In genomic region chr7:14495633-14496032, GRCh38 we compare ENCODE assay signal across 37 cellular contexts.
"Had no signal": no experiment of that assay in that cellular context is flagged by ENCODE, and none has a peak within 500 bp of the region (broad histone marks: within the 10 kb centered on the region; RNA-seq: fewer than 3 reads in every experiment).

No MANE protein-coding gene starts in this region.

- H3K9me3 ChIP-seq: adrenal gland, body of pancreas, breast epithelium had no signal

- FAIRE-seq: astrocyte, TTC549 had no signal

- H3K36me3 Mint-ChIP-seq: activated CD4-positive, alpha-beta memory T cell treated with anti-CD3 and anti-CD28 coated beads for 36 hours; activated naive CD4-positive, alpha-beta T cell treated with anti-CD3 and anti-CD28 coated beads, Interleukin-2, amount 50 U/mL, for 72 hours; activated naive CD8-positive, alpha-beta T cell treated with anti-CD3 and anti-CD28 coated beads for 36 hours had no signal

- H3K4me3 Mint-ChIP-seq: activated B cell treated with CpG ODN at 0.5 μM for 24 hours; activated CD4-positive, alpha-beta memory T cell treated with anti-CD3 and anti-CD28 coated beads for 36 hours; activated CD4-positive, alpha-beta T cell treated with anti-CD3 and anti-CD28 coated beads, Interleukin-2, amount 10 ng/mL, durations not matched to agents 24 days and 14 days; activated CD8-positive, alpha-beta T cell treated with anti-CD3 and anti-CD28 coated beads for 36 hours; activated naive CD4-positive, alpha-beta T cell treated with anti-CD3 and anti-CD28 coated beads for 36 hours; activated naive CD8-positive, alpha-beta T cell treated with anti-CD3 and anti-CD28 coated beads for 36 hours; activated T-cell treated with anti-CD3 and anti-CD28 coated beads, Interleukin-2, amount 50 U/mL, for 4 hours; activated T-cell treated with anti-CD3 and anti-CD28 coated beads, Interleukin-2, amount 50 U/mL, for 72 hours; activated T-helper 1 cell treated with anti-CD3 and anti-CD28 coated beads, Interleukin-12 subunit alpha, Interleukin-12 subunit beta, Interleukin-2, Interleukin-4 antibody, amounts not matched to agents 30 ng/mL and 10 ng/mL and 1 ng/mL, durations not matched to agents 14 hours and 24 hours and 36 hours; activated T-helper 17 cell treated with anti-CD3 and anti-CD28 coated beads, Interleukin-2, amount 50 U/mL, for 72 hours; T-helper 1 cell treated with Interleukin-12 subunit alpha and Interleukin-12 subunit beta and Interleukin-4 antibody, amounts not matched to agents 30 μg/mL and 1 μg/mL, for 36 hours; T-helper 2 cell treated with Interferon-gamma antibody and Interleukin-4, amounts not matched to agents 5 μg/mL and 100 μg/mL, for 36 hours had no signal

- DNase-seq: activated B cell treated with CpG ODN at 0.5 μM for 24 hours; activated CD4-positive, alpha-beta memory T cell treated with anti-CD3 and anti-CD28 coated beads for 36 hours; activated CD4-positive, alpha-beta T cell treated with anti-CD3 and anti-CD28 coated beads for 4 hours; activated CD4-positive, alpha-beta T cell treated with anti-CD3 and anti-CD28 coated beads, Interleukin-2, amount 10 ng/mL, durations not matched to agents 24 days and 14 days; activated CD4-positive, alpha-beta T cell treated with anti-CD3 and anti-CD28 coated beads, Interleukin-2, amount 50 U/mL, for 1 hour; activated CD4-positive, alpha-beta T cell treated with anti-CD3 and anti-CD28 coated beads, Interleukin-2, amount 50 U/mL, for 4 hours; activated CD4-positive, CD25-positive, alpha-beta regulatory T cell treated with anti-CD3 and anti-CD28 coated beads, Interleukin-2, amount 50 U/mL, for 72 hours; activated CD8-positive, alpha-beta memory T cell treated with anti-CD3 and anti-CD28 coated beads, Interleukin-2, amount 50 U/mL, for 4 hours; activated CD8-positive, alpha-beta T cell treated with anti-CD3 and anti-CD28 coated beads for 36 hours; activated effector memory CD4-positive, alpha-beta T cell treated with anti-CD3 and anti-CD28 coated beads, Interleukin-2, amount 50 U/mL, for 16 hours; activated gamma-delta T cell treated with Interleukin-2 at 50 U/mL for 16 hours; activated naive CD4-positive, alpha-beta T cell; activated naive CD4-positive, alpha-beta T cell treated with anti-CD3 and anti-CD28 coated beads for 36 hours; activated naive CD4-positive, alpha-beta T cell treated with anti-CD3 and anti-CD28 coated beads, Interleukin-2, amount 50 U/mL, for 16 hours; activated naive CD8-positive, alpha-beta T cell treated with anti-CD3 and anti-CD28 coated beads for 36 hours; activated T-cell treated with anti-CD3 and anti-CD28 coated beads for 4 hours; activated T-cell treated with anti-CD3 and anti-CD28 coated beads, Interleukin-2, amount 50 U/mL, for 1 hour; activated T-cell treated with anti-CD3 and anti-CD28 coated beads, Interleukin-2, amount 50 U/mL, for 4 hours; activated T-cell treated with anti-CD3 and anti-CD28 coated beads, Interleukin-2, amount 50 U/mL, for 72 hours; adrenal gland; amniotic stem cell; aorta; body of pancreas; brain microvascular endothelial cell; central memory CD4-positive, alpha-beta T cell; T-helper 1 cell; T-helper 2 cell; T-helper 9 cell had no signal

- H3K9me3 Mint-ChIP-seq: activated B cell treated with CpG ODN at 0.5 μM for 24 hours; activated CD4-positive, alpha-beta memory T cell treated with anti-CD3 and anti-CD28 coated beads for 36 hours; activated CD4-positive, alpha-beta T cell treated with anti-CD3 and anti-CD28 coated beads, Interleukin-2, amount 10 ng/mL, durations not matched to agents 24 days and 14 days; activated T-cell treated with anti-CD3 and anti-CD28 coated beads, Interleukin-2, amount 50 U/mL, for 4 hours; activated T-helper 1 cell treated with anti-CD3 and anti-CD28 coated beads, Interleukin-12 subunit alpha, Interleukin-12 subunit beta, Interleukin-2, Interleukin-4 antibody, amounts not matched to agents 30 ng/mL and 10 ng/mL and 1 ng/mL, durations not matched to agents 14 hours and 24 hours and 36 hours; activated T-helper 17 cell treated with anti-CD3 and anti-CD28 coated beads, Interleukin-2, amount 50 U/mL, for 72 hours; T-helper 1 cell treated with Interleukin-12 subunit alpha and Interleukin-12 subunit beta and Interleukin-4 antibody, amounts not matched to agents 30 μg/mL and 1 μg/mL, for 36 hours had no signal

- H3K27ac ChIP-seq: adrenal gland, body of pancreas, brain microvascular endothelial cell, breast epithelium, VCaP had no signal

- H3K4me3 ChIP-seq: adrenal gland, body of pancreas, breast epithelium had no signal

- H3K4me1 ChIP-seq: adrenal gland, breast epithelium had no signal

- H3K27me3 ChIP-seq: adrenal gland, body of pancreas, brain microvascular endothelial cell, breast epithelium had no signal

- ATAC-seq: activated CD8-positive, alpha-beta T cell treated with anti-CD3 and anti-CD28 coated beads for 36 hours; activated naive CD4-positive, alpha-beta T cell treated with anti-CD3 and anti-CD28 coated beads, Interleukin-2, amount 50 U/mL, for 72 hours; activated T-cell treated with anti-CD3 and anti-CD28 coated beads, Interleukin-2, amount 50 U/mL, for 4 hours; activated T-cell treated with anti-CD3 and anti-CD28 coated beads, Interleukin-2, amount 50 U/mL, for 72 hours; activated T-helper 17 cell treated with anti-CD3 and anti-CD28 coated beads, Interleukin-2, amount 50 U/mL, for 72 hours; body of pancreas had no signal

- H3K36me3 ChIP-seq: adrenal gland, brain microvascular endothelial cell, breast epithelium had no signal

- H3K27me3 Mint-ChIP-seq: activated B cell treated with CpG ODN at 0.5 μM for 24 hours; activated CD4-positive, alpha-beta memory T cell treated with anti-CD3 and anti-CD28 coated beads for 36 hours; activated CD4-positive, alpha-beta T cell treated with anti-CD3 and anti-CD28 coated beads, Interleukin-2, amount 10 ng/mL, durations not matched to agents 24 days and 14 days; activated CD8-positive, alpha-beta T cell treated with anti-CD3 and anti-CD28 coated beads for 36 hours; activated naive CD8-positive, alpha-beta T cell treated with anti-CD3 and anti-CD28 coated beads for 36 hours; activated T-helper 17 cell treated with anti-CD3 and anti-CD28 coated beads, Interleukin-2, amount 50 U/mL, for 72 hours had no signal

- H3K4me1 Mint-ChIP-seq: activated B cell treated with CpG ODN at 0.5 μM for 24 hours; activated CD4-positive, alpha-beta T cell treated with anti-CD3 and anti-CD28 coated beads, Interleukin-2, amount 10 ng/mL, durations not matched to agents 24 days and 14 days; activated naive CD8-positive, alpha-beta T cell treated with anti-CD3 and anti-CD28 coated beads for 36 hours; activated T-helper 17 cell treated with anti-CD3 and anti-CD28 coated beads, Interleukin-2, amount 50 U/mL, for 72 hours had no signal

- H3K27ac Mint-ChIP-seq: activated B cell treated with CpG ODN at 0.5 μM for 24 hours; activated CD4-positive, alpha-beta memory T cell treated with anti-CD3 and anti-CD28 coated beads for 36 hours; activated CD4-positive, alpha-beta T cell treated with anti-CD3 and anti-CD28 coated beads, Interleukin-2, amount 10 ng/mL, durations not matched to agents 24 days and 14 days; activated CD8-positive, alpha-beta T cell treated with anti-CD3 and anti-CD28 coated beads for 36 hours; activated naive CD4-positive, alpha-beta T cell treated with anti-CD3 and anti-CD28 coated beads for 36 hours; activated naive CD4-positive, alpha-beta T cell treated with anti-CD3 and anti-CD28 coated beads, Interleukin-2, amount 50 U/mL, for 72 hours; activated naive CD8-positive, alpha-beta T cell treated with anti-CD3 and anti-CD28 coated beads for 36 hours; activated T-cell treated with anti-CD3 and anti-CD28 coated beads, Interleukin-2, amount 50 U/mL, for 72 hours; activated T-helper 1 cell treated with anti-CD3 and anti-CD28 coated beads, Interleukin-12 subunit alpha, Interleukin-12 subunit beta, Interleukin-2, Interleukin-4 antibody, amounts not matched to agents 30 ng/mL and 10 ng/mL and 1 ng/mL, durations not matched to agents 14 hours and 24 hours and 36 hours; activated T-helper 17 cell treated with anti-CD3 and anti-CD28 coated beads, Interleukin-2, amount 50 U/mL, for 72 hours; T-helper 1 cell treated with Interleukin-12 subunit alpha and Interleukin-12 subunit beta and Interleukin-4 antibody, amounts not matched to agents 30 μg/mL and 1 μg/mL, for 36 hours; T-helper 2 cell treated with Interferon-gamma antibody and Interleukin-4, amounts not matched to agents 5 μg/mL and 100 μg/mL, for 36 hours had no signal
